In genomic region chr13:112897956-112898785, GRCh38 we compare ENCODE assay signal across 21 cellular contexts.
A peak's percentile ranks its signal among the peaks of the same experiment; 100 is the strongest.
DNase-seq lines count a peak whose midpoint lies in the region; ATAC-seq, FAIRE-seq and TF ChIP-seq lines count a peak whose summit lies in the region.
"Had no signal": no experiment of that assay in that cellular context is flagged by ENCODE, and none has a peak within 500 bp of the region (broad histone marks: within the 10 kb centered on the region; RNA-seq: fewer than 3 reads in every experiment).

No MANE protein-coding gene starts in this region.

- TF ChIP-seq POLR2A in HepG2 (IDR thresholded peaks at IDR 0.05; ENCODE audit: insufficient read depth in 1 of 2, low read depth in 2 of 2, low read length in 2 of 2) (no peak), sigmoid colon (IDR thresholded peaks at IDR 0.05) (no peak)

- H3K27me3 Mint-ChIP-seq in activated naive CD8-positive, alpha-beta T cell treated with anti-CD3 and anti-CD28 coated beads, Interleukin-2, amount 10 ng/mL, durations not matched to agents 7 days and 5 days: peaks cover 19% of the 10 kb centered on the region
- H3K27me3 Mint-ChIP-seq in activated naive CD8-positive, alpha-beta T cell treated with anti-CD3 and anti-CD28 coated beads, Interleukin-2, amount 50 U/mL, for 24 hours: peaks cover 9% of the 10 kb centered on the region
- H3K27me3 Mint-ChIP-seq in activated CD8-positive, alpha-beta T cell treated with anti-CD3 and anti-CD28 coated beads, Interleukin-2, amount 10 ng/mL, durations not matched to agents 7 days and 5 days (ENCODE audit: low read depth): peaks cover 6% of the 10 kb centered on the region

- no peak overlapping the region for H3K27ac Mint-ChIP-seq in activated naive CD8-positive, alpha-beta T cell treated with anti-CD3 and anti-CD28 coated beads, Interleukin-2, amount 10 ng/mL, durations not matched to agents 7 days and 5 days
- no peak overlapping the region for H3K27ac Mint-ChIP-seq in activated naive CD8-positive, alpha-beta T cell treated with anti-CD3 and anti-CD28 coated beads, Interleukin-2, amount 50 U/mL, for 24 hours
- no peak overlapping the region for H3K27ac Mint-ChIP-seq in activated CD8-positive, alpha-beta T cell treated with anti-CD3 and anti-CD28 coated beads, Interleukin-2, amount 10 ng/mL, durations not matched to agents 7 days and 5 days
- H3K27ac Mint-ChIP-seq: CD4-positive, alpha-beta T cell had no signal

- FAIRE-seq in HepG2 (lab: Jason Lieb, UNC): no peak
- FAIRE-seq: A204.1, K562 had no signal

- no peak overlapping the region for H3K9ac ChIP-seq in HepG2 (ENCODE audit: insufficient read depth, low read depth, low read length)

- H3K36me3 ChIP-seq in HEK293 (ENCODE audit: control insufficient read depth in 2 of 2, insufficient read depth in 1 of 2, low read length in 2 of 2) (peaks cover 0 to 2% of the 10 kb centered on the region in 2 experiments; a peak in 1 of 3 replicates), HepG2 (replicated peaks in 1 of 2; ENCODE audit: control insufficient read depth in 1 of 2, insufficient read depth in 2 of 2, low read length in 2 of 2) (peaks cover 4 to 12% of the 10 kb centered on the region in 2 experiments; a peak in 3 of 5 replicates), sigmoid colon (no peaks in the 10 kb centered on the region)
- H3K36me3 ChIP-seq: Peyer's patch had no signal

- H3K9me3 Mint-ChIP-seq in activated naive CD8-positive, alpha-beta T cell treated with anti-CD3 and anti-CD28 coated beads, Interleukin-2, amount 10 ng/mL, durations not matched to agents 7 days and 5 days: no peaks in the 10 kb centered on the region
- no peaks in the 10 kb centered on the region for H3K9me3 Mint-ChIP-seq in activated naive CD8-positive, alpha-beta T cell treated with anti-CD3 and anti-CD28 coated beads, Interleukin-2, amount 50 U/mL, for 24 hours
- no peaks in the 10 kb centered on the region for H3K9me3 Mint-ChIP-seq in activated CD8-positive, alpha-beta T cell treated with anti-CD3 and anti-CD28 coated beads, Interleukin-2, amount 10 ng/mL, durations not matched to agents 7 days and 5 days (ENCODE audit: insufficient read depth)
- H3K9me3 Mint-ChIP-seq: CD4-positive, alpha-beta T cell had no signal

- no peak overlapping the region for H3K4me3 ChIP-seq in HEK293 (ENCODE audit: low read depth, low read length)
- no peak overlapping the region for H3K4me3 ChIP-seq in HepG2 (replicated peaks in 1 of 3; ENCODE audit: insufficient read depth in 1 of 3, low read depth in 2 of 3, low read length in 3 of 3)
- H3K4me3 ChIP-seq in sigmoid colon: no peak overlapping the region
- H3K4me3 ChIP-seq: K562, Peyer's patch had no signal

- H3K79me2 ChIP-seq in HepG2 (ENCODE audit: insufficient read depth, low read length): no peaks in the 10 kb centered on the region

- no peak for ATAC-seq in activated naive CD8-positive, alpha-beta T cell treated with anti-CD3 and anti-CD28 coated beads, Interleukin-2, amount 10 ng/mL, durations not matched to agents 7 days and 5 days (ENCODE audit: low read depth)
- ATAC-seq in activated naive CD8-positive, alpha-beta T cell treated with anti-CD3 and anti-CD28 coated beads, Interleukin-2, amount 50 U/mL, for 24 hours: no peak
- no peak for ATAC-seq in HepG2
- no peak for ATAC-seq in activated CD8-positive, alpha-beta T cell treated with anti-CD3 and anti-CD28 coated beads, Interleukin-2, amount 10 ng/mL, durations not matched to agents 7 days and 5 days
- ATAC-seq: K562 had no signal

- no peak overlapping the region for H3K4me3 Mint-ChIP-seq in activated naive CD8-positive, alpha-beta T cell treated with anti-CD3 and anti-CD28 coated beads, Interleukin-2, amount 10 ng/mL, durations not matched to agents 7 days and 5 days
- no peak overlapping the region for H3K4me3 Mint-ChIP-seq in activated naive CD8-positive, alpha-beta T cell treated with anti-CD3 and anti-CD28 coated beads, Interleukin-2, amount 50 U/mL, for 24 hours
- no peak overlapping the region for H3K4me3 Mint-ChIP-seq in activated CD8-positive, alpha-beta T cell treated with anti-CD3 and anti-CD28 coated beads, Interleukin-2, amount 10 ng/mL, durations not matched to agents 7 days and 5 days
- H3K4me3 Mint-ChIP-seq: CD4-positive, alpha-beta T cell had no signal

- WGBS in HepG2 (ENCODE audit: low lambda C conversion rate): 89% methylated on average over 20 of the region's 42 CpGs
- WGBS in sigmoid colon, 2 donors: 91 to 93% methylated on average over 42 of the region's 42 CpGs

- H4K20me1 ChIP-seq in HepG2 (ENCODE audit: insufficient read depth, low read length): no peaks in the 10 kb centered on the region; the same call in 1 of the 2 replicates

- no peak for TF ChIP-seq RAD21 in HepG2 (CRISPR knock-in tag; IDR thresholded peaks at IDR 0.05)

- BruUV-seq in HepG2 (replicated peaks; lab: Mats Ljungman, UMichigan): no TSS peak

- H3K27me3 ChIP-seq in HepG2 (ENCODE audit: control insufficient read depth in 1 of 2, insufficient read depth in 2 of 2, low read length in 2 of 2) (no peaks in the 10 kb centered on the region), sigmoid colon (peaks cover 21 to 58% (median 31%) of the 10 kb centered on the region in 3 donors)
- H3K27me3 ChIP-seq: Peyer's patch had no signal

- TF ChIP-seq EP300 in HepG2 (IDR thresholded peaks at IDR 0.05; ENCODE audit: low read depth in 2 of 2, low read length in 2 of 2) (no peak), HepG2 (CRISPR knock-in tag; IDR thresholded peaks at IDR 0.05; ENCODE audit: borderline replicate concordance) (no peak), sigmoid colon (IDR thresholded peaks at IDR 0.05) (no peak)

- CTCF ChIA-PET in HEK293 (lab: Yijun Ruan, JAX): interaction anchor here (0.6 to 1.2 kb wide), 2 partner anchors 16 to 44 kb away, joined by 3 to 4 read pairs; no protein-coding TSS in a partner anchor
- CTCF ChIA-PET in HepG2 (lab: Yijun Ruan, JAX; ENCODE audit: low intra/inter-chr PET ratio, low total read pairs): no interaction called here
- CTCF ChIA-PET in activated CD8-positive, alpha-beta T cell treated with anti-CD3 and anti-CD28 coated beads, Interleukin-2, amount 10 ng/mL, durations not matched to agents 7 days and 5 days (lab: Charles Lee): no interaction called here

- intact Hi-C loops in HepG2 (cut with micrococcal nuclease; ENCODE audit: unreplicated experiment) (no loop called here), sigmoid colon (cut with DNase I) (no loop called here)

- H3K4me1 Mint-ChIP-seq in activated naive CD8-positive, alpha-beta T cell treated with anti-CD3 and anti-CD28 coated beads, Interleukin-2, amount 10 ng/mL, durations not matched to agents 7 days and 5 days: no peaks in the 10 kb centered on the region
- H3K4me1 Mint-ChIP-seq in activated naive CD8-positive, alpha-beta T cell treated with anti-CD3 and anti-CD28 coated beads, Interleukin-2, amount 50 U/mL, for 24 hours: no peaks in the 10 kb centered on the region
- peaks cover 5% of the 10 kb centered on the region for H3K4me1 Mint-ChIP-seq in activated CD8-positive, alpha-beta T cell treated with anti-CD3 and anti-CD28 coated beads, Interleukin-2, amount 10 ng/mL, durations not matched to agents 7 days and 5 days (ENCODE audit: low read depth)

- no peaks in the 10 kb centered on the region for H3K36me3 Mint-ChIP-seq in activated naive CD8-positive, alpha-beta T cell treated with anti-CD3 and anti-CD28 coated beads, Interleukin-2, amount 10 ng/mL, durations not matched to agents 7 days and 5 days
- no peaks in the 10 kb centered on the region for H3K36me3 Mint-ChIP-seq in activated naive CD8-positive, alpha-beta T cell treated with anti-CD3 and anti-CD28 coated beads, Interleukin-2, amount 50 U/mL, for 24 hours (ENCODE audit: low read depth)
- no peaks in the 10 kb centered on the region for H3K36me3 Mint-ChIP-seq in activated CD8-positive, alpha-beta T cell treated with anti-CD3 and anti-CD28 coated beads, Interleukin-2, amount 10 ng/mL, durations not matched to agents 7 days and 5 days (ENCODE audit: low read depth)

- H2AFZ ChIP-seq in HepG2 (ENCODE audit: low read length): no peak overlapping the region

- no peak for TF ChIP-seq CTCF in HEK293 (tag by site-specific recombination; IDR thresholded peaks at IDR 0.05)
- TF ChIP-seq CTCF in HepG2 (CRISPR knock-in tag; IDR thresholded peaks at IDR 0.05): no peak
- TF ChIP-seq CTCF in sigmoid colon (IDR thresholded peaks at IDR 0.05): no peak

- H3K27ac ChIP-seq in HEK293 (ENCODE audit: extremely low read depth, low read depth, low read length) (no peak overlapping the region), HepG2 (ENCODE audit: extremely low read length, insufficient read depth, low read length) (no peak overlapping the region), sigmoid colon (no peak overlapping the region)
- H3K27ac ChIP-seq: Peyer's patch had no signal

- no peaks in the 10 kb centered on the region for H3K9me3 ChIP-seq in HEK293 (ENCODE audit: control insufficient read depth, insufficient read depth, low read depth, low read length)
- H3K9me3 ChIP-seq in HepG2 (ENCODE audit: low read length): no peaks in the 10 kb centered on the region
- no peaks in the 10 kb centered on the region for H3K9me3 ChIP-seq in sigmoid colon
- H3K9me3 ChIP-seq: Caco-2, Peyer's patch had no signal

- DNase-seq in activated naive CD8-positive, alpha-beta T cell treated with anti-CD3 and anti-CD28 coated beads, Interleukin-2, amount 10 ng/mL, durations not matched to agents 7 days and 5 days: peak; percentile 26
- DNase-seq in activated naive CD8-positive, alpha-beta T cell treated with anti-CD3 and anti-CD28 coated beads, Interleukin-2, amount 50 U/mL, for 24 hours: no peak
- DNase-seq in HepG2 (ENCODE audit: low spot score) (no peak), sigmoid colon (peak; percentile 56), GOT3 (lab: John Stamatoyannopoulos, UW) (no peak), NCI-H446 (lab: John Stamatoyannopoulos, UW) (no peak)
- DNase-seq in activated CD8-positive, alpha-beta T cell treated with anti-CD3 and anti-CD28 coated beads, Interleukin-2, amount 10 ng/mL, durations not matched to agents 7 days and 5 days: no peak
- DNase-seq: CD4-positive, alpha-beta T cell; GDM1; HCEC 1CT; NCI-H1092 treated with DMSO at 0.1 percent for 48 hours; NCI-H146; NCI-H510A; NCI-H748 treated with DMSO at 0.1 percent for 48 hours; NK-92 treated with Interleukin-12 subunit alpha and Interleukin-12 subunit beta, amount 100 ng/mL, for 24 hours; SHP77 had no signal

- in situ Hi-C loops in HepG2 (cut with HindIII; ENCODE audit: extremely low pct_ligation_motif_present, low pct_unique_long_range_greater_than_20kb): no loop called here

- POLR2A ChIA-PET in activated naive CD8-positive, alpha-beta T cell treated with anti-CD3 and anti-CD28 coated beads, Interleukin-2, amount 10 ng/mL, durations not matched to agents 7 days and 5 days (lab: Charles Lee): no interaction called here
- POLR2A ChIA-PET in HEK293 (lab: Yijun Ruan, JAX): no interaction called here
- POLR2A ChIA-PET in HepG2 (lab: Yijun Ruan, JAX): no interaction called here
- POLR2A ChIA-PET in activated CD8-positive, alpha-beta T cell treated with anti-CD3 and anti-CD28 coated beads, Interleukin-2, amount 10 ng/mL, durations not matched to agents 7 days and 5 days (lab: Charles Lee): no interaction called here

- H3K4me1 ChIP-seq in HEK293 (ENCODE audit: control insufficient read depth, insufficient read depth, low read length) (peaks cover 2% of the 10 kb centered on the region; the same call in 1 of the 2 replicates), HepG2 (ENCODE audit: insufficient read depth, low read length) (peaks cover 13% of the 10 kb centered on the region), sigmoid colon (peaks cover 0 to 24% (median 19%) of the 10 kb centered on the region in 4 donors)

- H3K4me2 ChIP-seq in HepG2 (ENCODE audit: low read depth, low read length): no peak overlapping the region

Comparison
In these comparisons a context has a peak if more than half of its experiments do, and no peak if none do; other contexts are left out.
1. DNase-seq: peak in activated naive CD8-positive, alpha-beta T cell treated with anti-CD3 and anti-CD28 coated beads, Interleukin-2, amount 10 ng/mL, durations not matched to agents 7 days and 5 days (single experiment) and sigmoid colon (single experiment); none in activated naive CD8-positive, alpha-beta T cell treated with anti-CD3 and anti-CD28 coated beads, Interleukin-2, amount 50 U/mL, for 24 hours (single experiment), HepG2 (single experiment), GOT3 (single experiment), activated CD8-positive, alpha-beta T cell treated with anti-CD3 and anti-CD28 coated beads, Interleukin-2, amount 10 ng/mL, durations not matched to agents 7 days and 5 days (single experiment) and NCI-H446 (0 of 2).